7 cellular contexts compared by ENCODE assay signal in the genomic region with DNA sequence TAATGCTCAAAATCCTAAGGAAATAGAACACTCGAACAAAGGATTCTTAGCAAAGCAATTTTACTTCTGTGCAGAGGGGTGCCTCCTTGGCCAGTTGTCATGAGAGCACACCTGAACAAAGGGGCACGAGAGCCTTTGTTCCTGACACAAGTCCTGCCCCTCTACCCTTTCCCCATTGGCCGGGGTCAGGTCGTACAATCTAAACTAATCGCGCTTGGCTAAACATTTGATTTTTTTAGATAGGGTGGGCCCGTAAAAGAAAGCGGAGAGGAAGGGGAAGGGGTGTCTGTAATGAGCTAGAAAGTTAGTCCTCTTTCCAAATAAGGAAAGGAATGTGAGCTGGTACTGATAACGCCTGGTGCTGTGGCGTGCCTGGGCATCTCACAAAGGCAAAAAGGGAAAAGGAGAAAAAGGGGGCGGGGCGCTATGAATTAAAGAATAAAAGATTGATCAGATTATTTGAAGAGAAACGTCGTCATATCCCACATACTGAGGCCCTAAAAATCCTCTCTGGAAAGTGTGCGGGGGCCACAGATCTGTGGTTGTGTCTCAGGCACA. TPM values are rescaled to one million over a fixed set of nuclear protein-coding genes. Genes with fewer than 3 reads are reported as not detected.
DNase-seq lines count a peak whose midpoint lies in the region; TF ChIP-seq lines count a peak whose summit lies in the region.
"Not testable (repeated sequence)": the region's sequence is repeated elsewhere in the genome, so short reads cannot be mapped to it uniquely, and the experiment has no call there.

No MANE protein-coding gene starts in this region.

- not testable (repeated sequence) for H3K4me1 ChIP-seq in HUES64 (ENCODE audit: insufficient read depth, low read length); hepatocyte (ENCODE audit: insufficient read depth); muscle layer of colon (ENCODE audit: insufficient read depth, low read length); rectal smooth muscle tissue (ENCODE audit: control insufficient read depth, insufficient read depth, low read length)
- peaks cover 4 to 21% (median 13%) of the 10 kb centered on the region in 4 donors for H3K4me1 ChIP-seq in esophagus muscularis mucosa

- H3K27ac ChIP-seq in HUES64 (ENCODE audit: low read depth, low read length): not testable (repeated sequence)
- H3K27ac ChIP-seq in esophagus muscularis mucosa (replicated peaks in 1 of 4): peak overlapping the region in 3 of 4 donors; percentile 3 to 32 (median 29)
- peak overlapping the region; percentile 89 for H3K27ac ChIP-seq in hepatocyte
- H3K27ac ChIP-seq in muscle layer of colon (ENCODE audit: low read depth, low read length): peak overlapping the region; percentile 41
- peak overlapping the region; percentile 13 for H3K27ac ChIP-seq in rectal smooth muscle tissue (ENCODE audit: low read depth, low read length)

- H3K4me1 Mint-ChIP-seq in brain: peaks cover 11% of the 10 kb centered on the region
- peaks cover 24% of the 10 kb centered on the region for H3K4me1 Mint-ChIP-seq in type B pancreatic cell (ENCODE audit: unreplicated experiment)

- H3K4me2 ChIP-seq in hepatocyte: peak overlapping the region; percentile 53

- peak overlapping the region in 3 of 5 experiments; percentile 10 to 75 (median 27) for H3K27ac Mint-ChIP-seq in brain
- H3K27ac Mint-ChIP-seq in type B pancreatic cell: peak overlapping the region; percentile 73

- not testable (repeated sequence) for DNase-seq in esophagus muscularis mucosa (ENCODE audit: extremely low spot score); hepatocyte (ENCODE audit: low spot score); type B pancreatic cell (ENCODE audit: extremely low spot score, unreplicated experiment)

- WGBS in HUES64: 83% methylated on average over 15 of the region's 15 CpGs
- 63% methylated on average over 15 of the region's 15 CpGs for WGBS in esophagus muscularis mucosa
- 39% methylated on average over 15 of the region's 15 CpGs for WGBS in hepatocyte (ENCODE audit: low lambda C conversion rate, missing lambda C conversion rate)

- not testable (repeated sequence) for H2AFZ ChIP-seq in hepatocyte

- not testable (repeated sequence) for TF ChIP-seq CTCF in brain (conservative IDR thresholded peaks at IDR 0.05); esophagus muscularis mucosa (IDR thresholded peaks at IDR 0.05); hepatocyte (IDR thresholded peaks at IDR 0.05; ENCODE audit: poor library complexity); type B pancreatic cell (conservative IDR thresholded peaks at IDR 0.05)

- H3K79me2 ChIP-seq in hepatocyte: not testable (repeated sequence)

- peaks cover 39% of the 10 kb centered on the region for H3K36me3 Mint-ChIP-seq in brain
- H3K36me3 Mint-ChIP-seq in type B pancreatic cell: peaks cover 28% of the 10 kb centered on the region

- H3K4me3 ChIP-seq in HUES64 (ENCODE audit: low read length); esophagus muscularis mucosa; hepatocyte; muscle layer of colon (ENCODE audit: low read depth in 1 of 2, low read length in 2 of 2); rectal smooth muscle tissue (ENCODE audit: low read length): not testable (repeated sequence)

- H3K9me2 ChIP-seq in hepatocyte (replicated peaks; ENCODE audit: insufficient read depth): not testable (repeated sequence)

- TF ChIP-seq EP300 in esophagus muscularis mucosa (IDR thresholded peaks at IDR 0.05): not testable (repeated sequence)

- H3K27me3 Mint-ChIP-seq in brain, type B pancreatic cell: not testable (repeated sequence)

- not testable (repeated sequence) for H4K20me1 ChIP-seq in hepatocyte (ENCODE audit: insufficient read depth, poor library complexity, severe bottlenecking)

- H3K27me3 ChIP-seq in HUES64 (ENCODE audit: insufficient read depth, low read length); esophagus muscularis mucosa; hepatocyte; muscle layer of colon (ENCODE audit: control insufficient read depth in 1 of 2, insufficient read depth in 2 of 2, low read length in 2 of 2); rectal smooth muscle tissue (ENCODE audit: control insufficient read depth, insufficient read depth, low read length): not testable (repeated sequence)

- not testable (repeated sequence) for TF ChIP-seq POLR2A in esophagus muscularis mucosa (IDR thresholded peaks at IDR 0.05; ENCODE audit: low read depth)

- H3K9me3 Mint-ChIP-seq in brain, type B pancreatic cell: not testable (repeated sequence)

- peak overlapping the region; percentile 43; the same call in 1 of the 2 replicates for H3K9ac ChIP-seq in HUES64 (ENCODE audit: low read depth, low read length)
- not testable (repeated sequence) for H3K9ac ChIP-seq in muscle layer of colon (ENCODE audit: low read length); rectal smooth muscle tissue (ENCODE audit: low read length)

- H3K4me3 Mint-ChIP-seq in brain (peak overlapping the region in 1 of 5 experiments; percentile 45), type B pancreatic cell (peak overlapping the region; percentile 3)

- peaks cover 40% of the 10 kb centered on the region for H3K36me3 ChIP-seq in HUES64 (ENCODE audit: insufficient read depth, low read length)
- H3K36me3 ChIP-seq in esophagus muscularis mucosa: peaks cover 0 to 47% (median 31%) of the 10 kb centered on the region in 4 donors
- H3K36me3 ChIP-seq in hepatocyte (replicated peaks; ENCODE audit: insufficient read depth, low read depth): not testable (repeated sequence)
- H3K36me3 ChIP-seq in muscle layer of colon (ENCODE audit: insufficient read depth, low read length): peaks cover 11% of the 10 kb centered on the region
- H3K36me3 ChIP-seq in rectal smooth muscle tissue (ENCODE audit: control insufficient read depth, insufficient read depth, low read length): peaks cover 13% of the 10 kb centered on the region

- not testable (repeated sequence) for H3K9me3 ChIP-seq in HUES64 (ENCODE audit: insufficient read depth, low read depth, low read length); esophagus muscularis mucosa; hepatocyte (ENCODE audit: low read depth); muscle layer of colon (ENCODE audit: low read length)

- intact Hi-C loops in esophagus muscularis mucosa (cut with DNase I): not testable (repeated sequence)

RNA-seq across cellular contexts. Expression of gene GEMIN4, which starts 4.0 kb away (rescaled TPM):
- 33.0 TPM for polyA plus RNA-seq in HUES64 (2013, experiment 1 of 2)
- polyA plus RNA-seq in HUES64 (2013, experiment 2 of 2): 30.7 TPM
- polyA plus RNA-seq in brain (ENCODE audit: insufficient read depth, low read depth, low replicate concordance) (16.1 TPM), hepatocyte (9.7 and 12.8 TPM in 2 replicates)
- total RNA-seq in esophagus muscularis mucosa (10 to 100 TPM; 15.4 to 21.2 (median 19.0) TPM), hepatocyte (11.6 and 12.0 TPM in 2 replicates), type B pancreatic cell (ENCODE audit: low replicate concordance) (26.1 and 34.5 TPM in 2 replicates)

RNA-seq across cellular contexts. Expression of gene TLCD3A, which starts 23.7 kb away (rescaled TPM):
- polyA plus RNA-seq in HUES64 (2013, experiment 1 of 2): 17.0 TPM
- polyA plus RNA-seq in HUES64 (2013, experiment 2 of 2): 19.4 TPM
- polyA plus RNA-seq in brain (ENCODE audit: insufficient read depth, low read depth, low replicate concordance) (19.4 TPM), hepatocyte (21.1 and 22.8 TPM in 2 replicates)
- total RNA-seq in esophagus muscularis mucosa (10 to 100 TPM in 1 of 4 donors, 1 to 10 TPM in 3; 2.1 to 10.8 (median 5.1) TPM), hepatocyte (15.7 and 17.8 TPM in 2 replicates), type B pancreatic cell (ENCODE audit: low replicate concordance) (15.0 and 19.3 TPM in 2 replicates)

RNA-seq across cellular contexts. Expression of gene GLOD4, which starts 26.0 kb away (rescaled TPM):
- polyA plus RNA-seq in HUES64 (2013, experiment 1 of 2): 48.4 TPM
- polyA plus RNA-seq in HUES64 (2013, experiment 2 of 2): 48.9 TPM
- polyA plus RNA-seq in brain (ENCODE audit: insufficient read depth, low read depth, low replicate concordance) (87.4 TPM), hepatocyte (68.1 and 74.1 TPM in 2 replicates)
- total RNA-seq in esophagus muscularis mucosa (10 to 100 TPM; 25.7 to 73.6 (median 53.9) TPM), hepatocyte (70.8 and 120 TPM in 2 replicates), type B pancreatic cell (ENCODE audit: low replicate concordance) (83.1 and 99.4 TPM in 2 replicates)

RNA-seq across cellular contexts. Expression of gene MRM3, which starts 26.1 kb away (rescaled TPM):
- polyA plus RNA-seq in HUES64 (2013, experiment 1 of 2): 17.9 TPM
- polyA plus RNA-seq in HUES64 (2013, experiment 2 of 2): 16.2 TPM
- polyA plus RNA-seq in brain (ENCODE audit: insufficient read depth, low read depth, low replicate concordance) (13.9 TPM), hepatocyte (13.3 and 15.3 TPM in 2 replicates)
- total RNA-seq in esophagus muscularis mucosa (10 to 100 TPM; 17.4 to 25.9 (median 23.9) TPM), hepatocyte (14.6 and 17.0 TPM in 2 replicates), type B pancreatic cell (ENCODE audit: low replicate concordance) (17.7 and 21.3 TPM in 2 replicates)

RNA-seq across cellular contexts. Expression of gene VPS53, which starts 41.5 kb away (rescaled TPM):
- 19.8 TPM for polyA plus RNA-seq in HUES64 (2013, experiment 1 of 2)
- polyA plus RNA-seq in HUES64 (2013, experiment 2 of 2): 27.2 TPM
- polyA plus RNA-seq in brain (ENCODE audit: insufficient read depth, low read depth, low replicate concordance): 25.8 TPM
- 10 to 100 TPM; 19.9 to 24.9 (median 22.8) TPM for total RNA-seq in esophagus muscularis mucosa
- 16.3 and 28.1 TPM in 2 replicates for total RNA-seq in hepatocyte
- 16.1 and 18.7 TPM in 2 replicates for polyA plus RNA-seq in hepatocyte
- 62.1 and 68.0 TPM in 2 replicates for total RNA-seq in type B pancreatic cell (ENCODE audit: low replicate concordance)
